In genomic region chr14:69398818-69399210, GRCh38 we compare ENCODE assay signal across 8 cellular contexts. TPM values are rescaled to one million over a fixed set of nuclear protein-coding genes. Genes with fewer than 3 reads are reported as not detected.
A peak's percentile ranks its signal among the peaks of the same experiment; 100 is the strongest.
DNase-seq lines count a peak whose midpoint lies in the region; ATAC-seq, FAIRE-seq and TF ChIP-seq lines count a peak whose summit lies in the region.

No MANE protein-coding gene starts in this region.

- TF ChIP-seq CTCF in VCaP (conservative IDR thresholded peaks at IDR 0.05) = no peak
- TF ChIP-seq CTCF in glutamatergic neuron (IDR thresholded peaks at IDR 0.05; ENCODE audit: partially characterized antibody, unreplicated experiment) = no peak

- peak overlapping the region; percentile 100 for H3K4me3 ChIP-seq in CD4-positive, CD25-positive, alpha-beta regulatory T cell (ENCODE audit: low read depth, low read length)
- peak overlapping the region; percentile 79 to 95 for H3K4me3 ChIP-seq in small intestine (ENCODE audit: low read depth in 1 of 2, low read length in 2 of 2)

- H3K9me3 Mint-ChIP-seq in CD4-positive, CD25-positive, alpha-beta regulatory T cell = no peaks in the 10 kb centered on the region
- peaks cover 3% of the 10 kb centered on the region for H3K9me3 Mint-ChIP-seq in glutamatergic neuron (ENCODE audit: unreplicated experiment)

- peak in 1 of 2 donors; percentile 1 for ATAC-seq in CD4-positive, CD25-positive, alpha-beta regulatory T cell (ENCODE audit: low read depth in 2 of 2)
- ATAC-seq in GM21786 (IDR thresholded peaks at IDR 0.05; ENCODE audit: unreplicated experiment) (peak; percentile 12), HG03045 (IDR thresholded peaks at IDR 0.05; ENCODE audit: unreplicated experiment) (no peak)

- H3K4me3 Mint-ChIP-seq in CD4-positive, CD25-positive, alpha-beta regulatory T cell = peak overlapping the region; percentile 94 to 96 (median 95)
- H3K4me3 Mint-ChIP-seq in glutamatergic neuron (ENCODE audit: unreplicated experiment) = peak overlapping the region; percentile 96

- peaks cover 61% of the 10 kb centered on the region for H3K4me1 ChIP-seq in CD4-positive, CD25-positive, alpha-beta regulatory T cell (ENCODE audit: control insufficient read depth, insufficient read depth, low read length, poor library complexity, severe bottlenecking)
- peaks cover 5 to 24% of the 10 kb centered on the region in 2 donors for H3K4me1 ChIP-seq in small intestine (ENCODE audit: control insufficient read depth in 2 of 2, insufficient read depth in 1 of 2, low read depth in 1 of 2, low read length in 1 of 2)

- no peak for FAIRE-seq in small intestine (lab: Jason Lieb, UNC)

- H3K9me3 ChIP-seq in CD4-positive, CD25-positive, alpha-beta regulatory T cell (ENCODE audit: control insufficient read depth in 2 of 2, low read length in 2 of 2) = no peaks in the 10 kb centered on the region
- H3K9me3 ChIP-seq in small intestine (ENCODE audit: control insufficient read depth, low read depth) = no peaks in the 10 kb centered on the region

- H3K27me3 ChIP-seq in CD4-positive, CD25-positive, alpha-beta regulatory T cell (ENCODE audit: control insufficient read depth, insufficient read depth, low read length) = no peaks in the 10 kb centered on the region
- H3K27me3 ChIP-seq in small intestine (ENCODE audit: control insufficient read depth in 2 of 2, insufficient read depth in 2 of 2, low read length in 2 of 2) = no peaks in the 10 kb centered on the region

- no peak for DNase-seq in CD4-positive, CD25-positive, alpha-beta regulatory T cell
- DNase-seq in glutamatergic neuron = no peak
- no peak for DNase-seq in small intestine
- DNase-seq in SIG-M5 (lab: John Stamatoyannopoulos, UW) = no peak
- no peak for DNase-seq in NOMO-1 treated with DMSO at 0.1 percent for 48 hours (lab: John Stamatoyannopoulos, UW; ENCODE audit: unreplicated experiment)

- H3K27ac ChIP-seq in CD4-positive, CD25-positive, alpha-beta regulatory T cell (ENCODE audit: insufficient read depth, low read length, poor library complexity, severe bottlenecking) = peak overlapping the region; percentile 95
- peak overlapping the region; percentile 92 for H3K27ac ChIP-seq in VCaP
- peak overlapping the region; percentile 85 to 92 for H3K27ac ChIP-seq in small intestine (ENCODE audit: low read depth in 1 of 2, low read length in 1 of 2)

- peaks cover 36 to 87% (median 57%) of the 10 kb centered on the region in 4 donors for H3K4me1 Mint-ChIP-seq in CD4-positive, CD25-positive, alpha-beta regulatory T cell
- peaks cover 12% of the 10 kb centered on the region for H3K4me1 Mint-ChIP-seq in glutamatergic neuron (ENCODE audit: low read depth, unreplicated experiment)

- peaks cover 21% of the 10 kb centered on the region for H3K36me3 ChIP-seq in CD4-positive, CD25-positive, alpha-beta regulatory T cell (ENCODE audit: control insufficient read depth, insufficient read depth, low read length)
- H3K36me3 ChIP-seq in small intestine (ENCODE audit: control insufficient read depth in 2 of 2, insufficient read depth in 2 of 2, low read length in 2 of 2) = peaks cover 3 to 6% of the 10 kb centered on the region in 2 donors

- H3K27ac Mint-ChIP-seq in CD4-positive, CD25-positive, alpha-beta regulatory T cell = peak overlapping the region; percentile 98 to 100 (median 100)
- H3K27ac Mint-ChIP-seq in glutamatergic neuron (ENCODE audit: unreplicated experiment) = peak overlapping the region; percentile 100

- H3K27me3 Mint-ChIP-seq in CD4-positive, CD25-positive, alpha-beta regulatory T cell = no peaks in the 10 kb centered on the region
- peaks cover 3% of the 10 kb centered on the region for H3K27me3 Mint-ChIP-seq in glutamatergic neuron (ENCODE audit: unreplicated experiment)

- WGBS in small intestine, 3 donors = 0 to 1% (median 0%) methylated on average over 18 of the region's 18 CpGs

- H3K36me3 Mint-ChIP-seq in CD4-positive, CD25-positive, alpha-beta regulatory T cell = peaks cover 22% of the 10 kb centered on the region
- H3K36me3 Mint-ChIP-seq in glutamatergic neuron (ENCODE audit: unreplicated experiment) = no peaks in the 10 kb centered on the region

RNA-seq across cellular contexts. Expression of gene SLC39A9, which starts 0.3 kb away (rescaled TPM):
- 33.1 TPM for total RNA-seq in CD4-positive, CD25-positive, alpha-beta regulatory T cell
- polyA plus RNA-seq in CD4-positive, CD25-positive, alpha-beta regulatory T cell = 10 to 100 TPM; 16.4 to 22.4 (median 22.1) TPM
- total RNA-seq in glutamatergic neuron (ENCODE audit: unreplicated experiment) = 56.4 TPM
- 10 to 100 TPM; 25.1 to 36.1 (median 27.1) TPM for polyA plus RNA-seq in small intestine

RNA-seq across cellular contexts. Expression of gene ERH, which starts 0.7 kb away (rescaled TPM):
- total RNA-seq in CD4-positive, CD25-positive, alpha-beta regulatory T cell = 117 TPM
- 10 to 100 TPM; 57.2 to 99.6 (median 73.8) TPM for polyA plus RNA-seq in CD4-positive, CD25-positive, alpha-beta regulatory T cell
- total RNA-seq in glutamatergic neuron (ENCODE audit: unreplicated experiment) = 223 TPM
- polyA plus RNA-seq in small intestine = 100 to 1,000 TPM; 131 to 207 (median 134) TPM
